In the genomic region with DNA sequence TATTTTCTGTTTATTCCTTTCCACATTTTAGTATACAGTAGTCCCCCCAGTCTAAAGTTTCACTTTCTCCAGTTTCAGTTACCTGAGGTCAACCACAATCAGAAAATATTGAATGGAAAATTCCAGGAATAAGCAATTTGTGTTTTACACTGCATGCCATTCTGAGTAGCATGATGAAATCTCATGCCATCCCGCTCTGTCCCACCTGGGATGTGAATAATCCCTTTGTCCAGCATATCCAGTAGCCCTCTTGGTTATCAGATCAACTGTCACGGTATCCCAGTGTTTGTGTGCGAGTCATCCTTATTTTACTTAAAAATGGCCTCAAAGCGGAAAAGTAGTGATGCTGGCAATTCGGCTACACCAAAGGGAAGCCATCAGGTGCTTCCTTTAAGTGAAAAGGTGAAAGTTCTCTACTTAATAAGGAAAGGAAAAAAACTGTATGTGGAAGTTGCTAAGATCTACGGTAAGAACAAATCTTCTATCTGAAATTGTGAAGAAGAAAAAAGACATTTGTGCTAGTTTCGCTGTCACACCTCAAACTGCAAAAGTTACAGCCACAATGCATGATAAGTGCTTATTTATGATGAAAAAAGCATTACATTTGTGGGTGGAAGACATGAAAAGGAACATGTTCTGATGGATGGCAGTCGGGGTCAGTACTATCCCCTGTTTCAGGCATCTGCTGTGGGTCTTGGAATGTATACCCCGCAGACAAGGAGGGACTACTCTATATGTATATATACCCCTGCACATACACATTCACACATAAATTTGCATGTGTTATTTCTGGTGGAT, we compare ENCODE assay signal across 17 cellular contexts. TPM values are rescaled to one million over a fixed set of nuclear protein-coding genes. Genes with fewer than 3 reads are reported as not detected.
A peak's percentile ranks its signal among the peaks of the same experiment; 100 is the strongest.
DNase-seq lines count a peak whose midpoint lies in the region; ATAC-seq and TF ChIP-seq lines count a peak whose summit lies in the region.
"Had no signal": no experiment of that assay in that cellular context is flagged by ENCODE, and none has a peak within 500 bp of the region (broad histone marks: within the 10 kb centered on the region; RNA-seq: fewer than 3 reads in every experiment).

No MANE protein-coding gene starts in this region.

- H3K4me1 Mint-ChIP-seq in Calu3 (ENCODE audit: low read depth, unreplicated experiment), result no peaks in the 10 kb centered on the region

- H4K20me1 ChIP-seq in Karpas-422 (ENCODE audit: insufficient read depth, low read depth, low read length), result no peaks in the 10 kb centered on the region

- DNase-seq in Calu3 (peak; percentile 28), HT-29 (ENCODE audit: low spot score) (peak; percentile 1), SW480 (ENCODE audit: low spot score) (peak; percentile 82), islet precursor cell (peak; percentile 88), NOMO-1 treated with dmso at 0.1 percent for 144 hours (lab: John Stamatoyannopoulos, UW; ENCODE audit: unreplicated experiment) (no peak), Karpas-422 (no peak)
- DNase-seq: activated naive CD4-positive, alpha-beta T cell treated with anti-CD3 and anti-CD28 coated beads, Interleukin-2, amount 10 ng/mL, durations not matched to agents 7 days and 5 days; NCI-H1694 treated with DMSO at 0.1 percent for 48 hours; NCI-H526 treated with DMSO at 0.1 percent for 48 hours; stimulated activated CD4-positive, alpha-beta T cell treated with anti-CD3 and anti-CD28 coated beads, Interleukin-12 subunit alpha, Interleukin-12 subunit beta, amount 100 ng/mL, for 4 hours; stomach; uterus had no signal

- no peak for TF ChIP-seq CTCF in Calu3 (IDR thresholded peaks at IDR 0.05; ENCODE audit: unreplicated experiment)

- no peaks in the 10 kb centered on the region for H3K36me3 Mint-ChIP-seq in Calu3 (ENCODE audit: insufficient read depth, unreplicated experiment)
- H3K36me3 Mint-ChIP-seq: activated naive CD4-positive, alpha-beta T cell treated with anti-CD3 and anti-CD28 coated beads, Interleukin-2, amount 10 ng/mL, durations not matched to agents 7 days and 5 days had no signal

- no peaks in the 10 kb centered on the region for H3K4me1 ChIP-seq in Karpas-422 (ENCODE audit: low read length)
- H3K4me1 ChIP-seq: breast epithelium had no signal

- H2AFZ ChIP-seq in Karpas-422 (ENCODE audit: low read length), result no peak overlapping the region

- intact Hi-C loops in Calu3 (cut with micrococcal nuclease; ENCODE audit: unreplicated experiment), result no loop called here

- BruUV-seq in Calu3 (replicated peaks; lab: Mats Ljungman, UMichigan), result no TSS peak

- peak overlapping the region; percentile 21 for H3K4me3 Mint-ChIP-seq in Calu3 (ENCODE audit: low read depth, unreplicated experiment)
- H3K4me3 Mint-ChIP-seq: activated naive CD4-positive, alpha-beta T cell treated with anti-CD3 and anti-CD28 coated beads, Interleukin-2, amount 10 ng/mL, durations not matched to agents 7 days and 5 days had no signal

- ATAC-seq in HG03045 (IDR thresholded peaks at IDR 0.05; ENCODE audit: unreplicated experiment), result no peak
- no peak for ATAC-seq in HG03460 (IDR thresholded peaks at IDR 0.05; ENCODE audit: unreplicated experiment)

- no peaks in the 10 kb centered on the region for H3K36me3 ChIP-seq in Karpas-422 (ENCODE audit: insufficient read depth, low read length)
- H3K36me3 ChIP-seq: breast epithelium, stomach, uterus had no signal

- H3K79me2 ChIP-seq in Karpas-422 (ENCODE audit: low read length), result no peaks in the 10 kb centered on the region

- CTCF ChIA-PET in Calu3 (lab: Charles Lee), result no interaction called here

- H3K9me2 ChIP-seq in Karpas-422 (replicated peaks; ENCODE audit: insufficient read depth, low read length), result no peaks in the 10 kb centered on the region

- no peak overlapping the region for H3K4me3 ChIP-seq in Karpas-422 (ENCODE audit: low read length)
- H3K4me3 ChIP-seq: breast epithelium, stomach, uterus had no signal

- H3K27ac Mint-ChIP-seq in Calu3 (ENCODE audit: unreplicated experiment), result peak overlapping the region; percentile 87
- H3K27ac Mint-ChIP-seq: activated naive CD4-positive, alpha-beta T cell treated with anti-CD3 and anti-CD28 coated beads, Interleukin-2, amount 10 ng/mL, durations not matched to agents 7 days and 5 days had no signal

- no peak overlapping the region for H3K4me2 ChIP-seq in Karpas-422 (ENCODE audit: low read depth, low read length, poor library complexity, severe bottlenecking)

- no peak overlapping the region for H3K27ac ChIP-seq in Karpas-422 (ENCODE audit: low read length)
- H3K27ac ChIP-seq: breast epithelium, RWPE1, stomach, uterus had no signal

- no peaks in the 10 kb centered on the region for H3K9me3 ChIP-seq in Karpas-422 (ENCODE audit: low read length)
- H3K9me3 ChIP-seq: breast epithelium, stomach, uterus had no signal

- no peaks in the 10 kb centered on the region for H3K27me3 Mint-ChIP-seq in Calu3 (ENCODE audit: unreplicated experiment)

- H3K9ac ChIP-seq in Karpas-422 (ENCODE audit: low read length), result no peak overlapping the region

- H3K27me3 ChIP-seq in Karpas-422 (ENCODE audit: low read length), result 0 out of 2 replicates have a peak, but pooled peaks cover 3% of the 10 kb centered on the region
- H3K27me3 ChIP-seq: stomach, uterus had no signal

- no peaks in the 10 kb centered on the region for H3K9me3 Mint-ChIP-seq in Calu3 (ENCODE audit: low read depth, unreplicated experiment)
- H3K9me3 Mint-ChIP-seq: activated naive CD4-positive, alpha-beta T cell treated with anti-CD3 and anti-CD28 coated beads, Interleukin-2, amount 10 ng/mL, durations not matched to agents 7 days and 5 days had no signal

RNA-seq across cellular contexts. Expression of gene NOX3, which starts 11.3 kb away (rescaled TPM):
- not detected in 2 replicates for total RNA-seq in Calu3 (2022)
- total RNA-seq in HT-29 (2014; rRNA removed; shearing (Covaris generic)), result not detected in 2 replicates
- not detected in 2 replicates for total RNA-seq in Karpas-422 (2014; rRNA removed; shearing (Covaris generic); ENCODE audit: low replicate concordance)
- total RNA-seq: breast epithelium, osteocyte, stomach, uterus had no signal

Comparison
In these comparisons a context has a peak if more than half of its experiments do, and no peak if none do; other contexts are left out.
1. DNase-seq: peak in Calu3 (single experiment), HT-29 (single experiment), SW480 (single experiment) and islet precursor cell (single experiment); none in NOMO-1 treated with dmso at 0.1 percent for 144 hours (single experiment) and Karpas-422 (single experiment).